Comparison of ENCODE assay signal across 16 cellular contexts in genomic region chr5:133821311-133821741, GRCh38.
DNase-seq lines count a peak whose midpoint lies in the region; ATAC-seq, FAIRE-seq and TF ChIP-seq lines count a peak whose summit lies in the region.
"Had no signal": no experiment of that assay in that cellular context is flagged by ENCODE, and none has a peak within 500 bp of the region (broad histone marks: within the 10 kb centered on the region; RNA-seq: fewer than 3 reads in every experiment).

No MANE protein-coding gene starts in this region.

- intact Hi-C loops in psoas muscle (cut with DNase I): no loop called here

- no peak for ATAC-seq in psoas muscle
- ATAC-seq: Panc1 had no signal

- DNase-seq in GM12891 (ENCODE audit: insufficient read length, low spot score): no peak
- DNase-seq in NCI-H69 (lab: John Stamatoyannopoulos, UW): peak; percentile 46
- DNase-seq in keratinocyte (ENCODE audit: low read depth, low spot score): no peak
- DNase-seq in psoas muscle: no peak
- DNase-seq in NCI-H146 treated with DMSO at 0.1 percent for 48 hours (lab: John Stamatoyannopoulos, UW; ENCODE audit: unreplicated experiment): no peak
- no peak for DNase-seq in activated effector memory CD4-positive, alpha-beta T cell treated with Interleukin-2 at 50 U/mL for 16 hours
- no peak for DNase-seq in NCI-H1105 treated with DMSO at 0.1 percent for 48 hours (lab: John Stamatoyannopoulos, UW)
- DNase-seq: activated CD4-positive, CD25-positive, alpha-beta regulatory T cell treated with anti-CD3 and anti-CD28 coated beads, Interleukin-2, amount 50 U/mL, for 72 hours; activated naive CD4-positive, alpha-beta T cell treated with anti-CD3 and anti-CD28 coated beads for 36 hours; C1 segment of cervical spinal cord; NCI-H1694; stimulated activated naive CD4-positive, alpha-beta T cell had no signal

- H3K9me3 ChIP-seq in keratinocyte (ENCODE audit: control insufficient read depth, low read depth, low read length): no peaks in the 10 kb centered on the region
- H3K9me3 ChIP-seq in psoas muscle: no peaks in the 10 kb centered on the region
- H3K9me3 ChIP-seq: esophagus muscularis mucosa had no signal

- H3K4me2 ChIP-seq in keratinocyte (ENCODE audit: control insufficient read depth, extremely low read depth, insufficient read depth, low read depth, low read length): peak overlapping the region; percentile 37

- TF ChIP-seq POLR2A in GM12891 (IDR thresholded peaks at IDR 0.05; ENCODE audit: low read depth, low read length): no peak

- H3K9me1 ChIP-seq in keratinocyte (ENCODE audit: control insufficient read depth, extremely low read depth, insufficient read depth, low read length): no peaks in the 10 kb centered on the region

- H3K9ac ChIP-seq in keratinocyte (ENCODE audit: control insufficient read depth, extremely low read depth, insufficient read depth, low read length): no peak overlapping the region

- peak; percentile 68 for FAIRE-seq in GM12891 (lab: Jason Lieb, UNC)
- no peak for FAIRE-seq in keratinocyte (lab: Jason Lieb, UNC)

- H3K4me1 ChIP-seq in keratinocyte (ENCODE audit: control insufficient read depth, extremely low read depth, insufficient read depth, low read length): peaks cover 14% of the 10 kb centered on the region
- peaks cover 51% of the 10 kb centered on the region for H3K4me1 ChIP-seq in psoas muscle

- H3K27me3 ChIP-seq in keratinocyte (ENCODE audit: control insufficient read depth, extremely low read depth, insufficient read depth, low read length) (peaks cover 19% of the 10 kb centered on the region), psoas muscle (ENCODE audit: insufficient read depth in 3 of 3, low read length in 2 of 3) (no peaks in the 10 kb centered on the region)

- WGBS in psoas muscle, 3 donors: 72 to 76% (median 74%) methylated on average over 2 of the region's 2 CpGs

- no peak overlapping the region for H2AFZ ChIP-seq in keratinocyte (ENCODE audit: control insufficient read depth, low read length)

- H3K27ac ChIP-seq in keratinocyte (ENCODE audit: control insufficient read depth, insufficient read depth, low read length) (no peak overlapping the region), psoas muscle (peak overlapping the region; percentile 89)
- H3K27ac ChIP-seq: esophagus muscularis mucosa had no signal

- H4K20me1 ChIP-seq in keratinocyte (ENCODE audit: control insufficient read depth, extremely low read depth, insufficient read depth, low read length): no peaks in the 10 kb centered on the region

- dilution Hi-C loops in keratinocyte (cut with MboI; ENCODE audit: extremely low pct_ligation_motif_present, low sequenced_read_pairs): no loop called here

- H3K36me3 ChIP-seq in keratinocyte (ENCODE audit: control insufficient read depth in 2 of 2, extremely low read depth in 1 of 2, insufficient read depth in 2 of 2, low read length in 2 of 2) (no peaks in the 10 kb centered on the region), psoas muscle (ENCODE audit: insufficient read depth in 1 of 2, low read depth in 1 of 2) (no peaks in the 10 kb centered on the region)
- H3K36me3 ChIP-seq: esophagus muscularis mucosa had no signal

- no peak for TF ChIP-seq CTCF in keratinocyte (optimal IDR thresholded peaks at IDR 0.05 in 1 of 3, IDR thresholded peaks at IDR 0.05 in 1 of 3, conservative IDR thresholded peaks at IDR 0.05 in 1 of 3; ENCODE audit: extremely low read depth in 1 of 3, insufficient read depth in 2 of 3, low read length in 3 of 3)
- TF ChIP-seq CTCF in psoas muscle (IDR thresholded peaks at IDR 0.05): no peak

- H3K4me3 ChIP-seq in keratinocyte (ENCODE audit: control insufficient read depth in 2 of 3, extremely low read depth in 1 of 3, insufficient read depth in 2 of 3, low read depth in 1 of 3, low read length in 3 of 3): no peak overlapping the region
- no peak overlapping the region for H3K4me3 ChIP-seq in psoas muscle
- H3K4me3 ChIP-seq: esophagus muscularis mucosa, lung, skin epidermis had no signal

- no peaks in the 10 kb centered on the region for H3K79me2 ChIP-seq in keratinocyte (ENCODE audit: control insufficient read depth, insufficient read depth, low read length)

TF ChIP-seq in GM12891, 5 proteins besides CTCF, POLR2A, EP300 and RAD21:
- TF ChIP-seq PAX5 (IDR thresholded peaks at IDR 0.05; ENCODE audit: insufficient read depth, low read length, severe bottlenecking) (no peak), POU2F2 (IDR thresholded peaks at IDR 0.05; ENCODE audit: low read depth, low read length) (no peak), TAF1 (IDR thresholded peaks at IDR 0.05; ENCODE audit: low read depth, low read length) (no peak), POLR2AphosphoS5 (IDR thresholded peaks at IDR 0.05; ENCODE audit: low read depth, low read length) (no peak), SPI1 (IDR thresholded peaks at IDR 0.05; ENCODE audit: low read depth, low read length) (no peak)
